30 cellular contexts compared by ENCODE assay signal in genomic region chr6:13892007-13892640, GRCh38. TPM values are rescaled to one million over a fixed set of nuclear protein-coding genes. Genes with fewer than 3 reads are reported as not detected.
"Had no signal": no experiment of that assay in that cellular context is flagged by ENCODE, and none has a peak within 500 bp of the region (broad histone marks: within the 10 kb centered on the region; RNA-seq: fewer than 3 reads in every experiment).

No MANE protein-coding gene starts in this region.

- H3K36me3 ChIP-seq: left lung, lower lobe of right lung, neural progenitor cell, neutrophil, right atrium auricular region, right lobe of liver, stomach, thyroid gland, transverse colon, upper lobe of left lung, vagina had no signal

- H3K4me1 Mint-ChIP-seq: naive B cell; natural killer cell; neural progenitor cell; stimulated activated naive B cell treated with anti-CD40 and anti-IgM and Interleukin-4, amounts not matched to agents 10 μg/mL and 1 μg/mL and 100 μg/mL, for 72 hours had no signal

- H3K4me3 ChIP-seq: left lung, lower lobe of right lung, neural progenitor cell, psoas muscle, right atrium auricular region, right lobe of liver, skin epidermis, stomach, testis, thyroid gland, transverse colon, upper lobe of left lung, vagina had no signal

- H3K4me3 Mint-ChIP-seq: naive B cell; natural killer cell; nephron progenitor cell; neural progenitor cell; stimulated activated naive B cell treated with anti-CD40 and anti-IgM and Interleukin-4, amounts not matched to agents 10 μg/mL and 1 μg/mL and 100 μg/mL, for 72 hours had no signal

- ATAC-seq: left colon; left lung; lower lobe of right lung; natural killer cell; psoas muscle; right lobe of liver; stimulated activated naive B cell treated with anti-CD40 and anti-IgM and Interleukin-4, amounts not matched to agents 10 μg/mL and 1 μg/mL and 100 μg/mL, for 72 hours; stimulated activated naive CD8-positive, alpha-beta T cell treated with anti-CD3 and anti-CD28 coated beads, Interleukin-15, Interleukin-2, amounts not matched to agents 100 U/mL and 50 U/mL, for 24 hours had no signal

- H3K36me3 Mint-ChIP-seq: naive B cell, natural killer cell, neural progenitor cell had no signal

- DNase-seq: kidney; left colon; left lung; lower lobe of right lung; mammary epithelial cell; mesenchymal stem cell; naive B cell; natural killer cell; nephron progenitor cell; occipital lobe; psoas muscle; right lobe of liver; stimulated activated CD4-positive, alpha-beta T cell treated with anti-CD3 and anti-CD28 coated beads, Interleukin-12 subunit alpha, Interleukin-12 subunit beta, amount 100 ng/mL, for 4 hours; stimulated activated CD4-positive, alpha-beta T cell treated with anti-CD3 and anti-CD28 coated beads, Interleukin-15, amount 100 ng/mL, for 24 hours; stimulated activated CD4-positive, alpha-beta T cell treated with anti-CD3 and anti-CD28 coated beads, Interleukin-2, amount 100 ng/mL, for 24 hours; stimulated activated CD4-positive, alpha-beta T cell treated with anti-CD3 and anti-CD28 coated beads, Interleukin-4, amount 100 ng/mL, for 1 hour; stimulated activated naive B cell treated with anti-CD40 and anti-IgM and Interleukin-4, amounts not matched to agents 10 μg/mL and 1 μg/mL and 100 μg/mL, for 72 hours; stimulated activated naive CD8-positive, alpha-beta T cell treated with anti-CD3 and anti-CD28 coated beads, Interleukin-15, Interleukin-2, amounts not matched to agents 100 U/mL and 50 U/mL, for 24 hours; stomach; testis; thyroid gland; transverse colon; upper lobe of left lung had no signal

- H3K27me3 ChIP-seq: left lung, neural progenitor cell, neutrophil, right atrium auricular region, right lobe of liver, testis, thyroid gland, upper lobe of left lung, vagina had no signal

- H3K9me3 Mint-ChIP-seq: naive B cell, natural killer cell, nephron progenitor cell, neural progenitor cell had no signal

- H3K9me3 ChIP-seq: left lung, lower lobe of right lung, neutrophil, psoas muscle, right atrium auricular region, right lobe of liver, stomach, testis, thyroid gland, transverse colon, upper lobe of left lung, vagina had no signal

- H3K4me1 ChIP-seq: left lung, lower lobe of right lung, neural progenitor cell, parathyroid adenoma, psoas muscle, right atrium auricular region, right lobe of liver, stomach, testis, thyroid gland, transverse colon, upper lobe of left lung, vagina had no signal

- H3K27ac Mint-ChIP-seq: naive B cell; natural killer cell; nephron progenitor cell; neural progenitor cell; stimulated activated naive B cell treated with anti-CD40 and anti-IgM and Interleukin-4, amounts not matched to agents 10 μg/mL and 1 μg/mL and 100 μg/mL, for 72 hours had no signal

RNA-seq across cellular contexts. Expression of gene RNF182, which starts 32.6 kb away (rescaled TPM):
- total RNA-seq: natural killer cell, right lobe of liver, transverse colon had no signal
- polyA plus RNA-seq: liver had no signal
